ENCODE assay signal across 20 cellular contexts in genomic region chr5:131194725-131195124, GRCh38.
"Had no signal": no experiment of that assay in that cellular context is flagged by ENCODE, and none has a peak within 500 bp of the region (broad histone marks: within the 10 kb centered on the region; RNA-seq: fewer than 3 reads in every experiment).

No MANE protein-coding gene starts in this region.

- H3K36me3 ChIP-seq: thyroid gland, upper lobe of right lung, vagina had no signal

- H3K27ac ChIP-seq: epithelial cell of prostate, esophagus muscularis mucosa, gastroesophageal sphincter, sigmoid colon, skin epidermis, thyroid gland, upper lobe of right lung, vagina had no signal

- H3K27me3 Mint-ChIP-seq: naive thymus-derived CD8-positive, alpha-beta T cell had no signal

- H3K4me1 Mint-ChIP-seq: immature natural killer cell had no signal

- H3K4me1 ChIP-seq: esophagus muscularis mucosa, gastroesophageal sphincter, thyroid gland, upper lobe of right lung, vagina had no signal

- DNase-seq: cortex of kidney; effector memory CD4-positive, alpha-beta T cell; glutamatergic neuron; immature natural killer cell; left ventricle myocardium superior; mesenchymal stem cell; midbrain; naive thymus-derived CD8-positive, alpha-beta T cell; posterior cingulate gyrus; sigmoid colon; stimulated activated CD4-positive, alpha-beta T cell treated with anti-CD3 and anti-CD28 coated beads, Interleukin-2, amount 100 ng/mL, for 48 hours; stimulated activated naive CD4-positive, alpha-beta T cell treated with Interleukin-2 at 50 U/mL for 16 hours; thyroid gland; upper lobe of right lung had no signal

- ATAC-seq: gastroesophageal sphincter; left ventricle myocardium superior; naive thymus-derived CD8-positive, alpha-beta T cell; upper lobe of right lung had no signal

- H3K9me3 Mint-ChIP-seq: immature natural killer cell; naive thymus-derived CD8-positive, alpha-beta T cell had no signal

- H3K9me3 ChIP-seq: esophagus muscularis mucosa, gastroesophageal sphincter, sigmoid colon, thyroid gland, upper lobe of right lung, vagina had no signal

- H3K4me3 Mint-ChIP-seq: immature natural killer cell; naive thymus-derived CD8-positive, alpha-beta T cell had no signal

- H3K27me3 ChIP-seq: esophagus muscularis mucosa, gastroesophageal sphincter, sigmoid colon, thyroid gland, upper lobe of right lung, vagina had no signal

- H3K4me3 ChIP-seq: esophagus muscularis mucosa, gastroesophageal sphincter, lung, sigmoid colon, skin epidermis, thyroid gland, upper lobe of right lung, vagina had no signal
